ENCODE assay signal across 1 cellular context in genomic region chr12:56236091-56236490, GRCh38.
TF ChIP-seq lines count a peak whose summit lies in the region.

No MANE protein-coding gene starts in this region.

TF ChIP-seq in HepG2, 621 proteins besides CTCF, POLR2A, EP300 and RAD21:
- TF ChIP-seq ZBTB44 (CRISPR knock-in tag; IDR thresholded peaks at IDR 0.05) (no peak), TOE1 (CRISPR knock-in tag; IDR thresholded peaks at IDR 0.05) (no peak), SKIL (CRISPR knock-in tag; IDR thresholded peaks at IDR 0.05; ENCODE audit: borderline replicate concordance) (no peak), PCBP2 (optimal IDR thresholded peaks at IDR 0.05; ENCODE audit: low read depth, low read length, poor library complexity, severe bottlenecking) (no peak), SIN3A (IDR thresholded peaks at IDR 0.05; ENCODE audit: borderline replicate concordance, low read depth, low read length) (no peak), BRCA1 (CRISPR knock-in tag; IDR thresholded peaks at IDR 0.05) (no peak), SRF (IDR thresholded peaks at IDR 0.05; ENCODE audit: low read depth, low read length) (no peak), PRDM10 (CRISPR knock-in tag; IDR thresholded peaks at IDR 0.05; ENCODE audit: low read depth) (no peak), MED13 (CRISPR knock-in tag; IDR thresholded peaks at IDR 0.05) (no peak)
